ENCODE assay signal across 16 cellular contexts in genomic region chr14:34501004-34501580, GRCh38. TPM values are rescaled to one million over a fixed set of nuclear protein-coding genes. Genes with fewer than 3 reads are reported as not detected.
DNase-seq lines count a peak whose midpoint lies in the region; FAIRE-seq and TF ChIP-seq lines count a peak whose summit lies in the region.
"Had no signal": no experiment of that assay in that cellular context is flagged by ENCODE, and none has a peak within 500 bp of the region (broad histone marks: within the 10 kb centered on the region; RNA-seq: fewer than 3 reads in every experiment).

No MANE protein-coding gene starts in this region.

- TF ChIP-seq CTCF in chondrocyte (IDR thresholded peaks at IDR 0.05) (no peak), foreskin fibroblast (IDR thresholded peaks at IDR 0.05; ENCODE audit: low read depth, low read length) (no peak)

- no peak overlapping the region for H3K4me3 Mint-ChIP-seq in chondrocyte (ENCODE audit: unreplicated experiment)

- H3K27ac Mint-ChIP-seq in chondrocyte (ENCODE audit: unreplicated experiment) = peak overlapping the region; percentile 63

- H3K27me3 Mint-ChIP-seq in chondrocyte (ENCODE audit: low read depth) = no peaks in the 10 kb centered on the region

- H3K4me3 ChIP-seq in foreskin fibroblast (ENCODE audit: low read depth in 1 of 2, low read length in 2 of 2) = no peak overlapping the region
- H3K4me3 ChIP-seq: SK-N-MC had no signal

- no peaks in the 10 kb centered on the region for H3K9me3 Mint-ChIP-seq in chondrocyte (ENCODE audit: low read depth)

- H3K4me1 Mint-ChIP-seq in chondrocyte (ENCODE audit: low read depth) = peaks cover 46% of the 10 kb centered on the region

- DNase-seq in Daoy (ENCODE audit: low read depth) = peak; percentile 10
- DNase-seq in RCC 7860 (ENCODE audit: low spot score) = peak; percentile 8
- no peak for DNase-seq in chondrocyte (ENCODE audit: low spot score)
- peak; percentile 77 for DNase-seq in renal cortical epithelial cell (ENCODE audit: low read depth)
- no peak for DNase-seq in foreskin fibroblast
- DNase-seq in activated CD8-positive, alpha-beta memory T cell treated with anti-CD3 and anti-CD28 coated beads for 24 hours = no peak
- DNase-seq in activated T-cell treated with anti-CD3 and anti-CD28 coated beads, Interleukin-2, amount 50 U/mL, for 48 hours = no peak
- DNase-seq: Caco-2, DMS153, H7, KBM-7, NCI-H1436 treated with DMSO at 0.1 percent for 48 hours, NCI-H2029 treated with DMSO at 0.1 percent for 48 hours, NCI-H510A treated with DMSO at 0.1 percent for 48 hours, NCI-H82 had no signal

- no peak for FAIRE-seq in RCC 7860 (lab: Jason Lieb, UNC)

- H3K36me3 Mint-ChIP-seq in chondrocyte (ENCODE audit: low read depth) = no peaks in the 10 kb centered on the region

RNA-seq across cellular contexts. Expression of gene EAPP, which starts 38.4 kb away (rescaled TPM):
- total RNA-seq in Daoy (2014; rRNA removed; shearing (Covaris generic)) = 73.8 and 112 TPM in 2 replicates
- total RNA-seq in chondrocyte = 22.8 to 27.9 TPM (median 27.0 TPM) in 3 replicates
- 62.9 and 91.9 TPM in 2 replicates for total RNA-seq in renal cortical epithelial cell

RNA-seq across cellular contexts. Expression of gene SPTSSA, which starts 39.1 kb away (rescaled TPM):
- 8.0 and 14.2 TPM in 2 replicates for total RNA-seq in Daoy (2014; rRNA removed; shearing (Covaris generic))
- total RNA-seq in chondrocyte (19.1 to 24.1 TPM (median 19.2 TPM) in 3 replicates), renal cortical epithelial cell (10.9 and 19.8 TPM in 2 replicates)

Comparison
In these comparisons a context has a peak if more than half of its experiments do, and no peak if none do; other contexts are left out.
1. DNase-seq: peak in Daoy (single experiment), RCC 7860 (single experiment) and renal cortical epithelial cell (single experiment); none in chondrocyte (single experiment), foreskin fibroblast (0 of 2), activated CD8-positive, alpha-beta memory T cell treated with anti-CD3 and anti-CD28 coated beads for 24 hours (single experiment) and activated T-cell treated with anti-CD3 and anti-CD28 coated beads, Interleukin-2, amount 50 U/mL, for 48 hours (0 of 2).